In genomic region chr10:228366-228765, GRCh38 we compare ENCODE assay signal across 13 cellular contexts.
"Had no signal": no experiment of that assay in that cellular context is flagged by ENCODE, and none has a peak within 500 bp of the region (broad histone marks: within the 10 kb centered on the region; RNA-seq: fewer than 3 reads in every experiment).

No MANE protein-coding gene starts in this region.

- H3K27ac ChIP-seq: ascending aorta, lower lobe of right lung, spleen, thyroid gland had no signal

- H3K9me3 Mint-ChIP-seq: activated CD4-positive, alpha-beta memory T cell treated with anti-CD3 and anti-CD28 coated beads, Interleukin-2, amount 10 ng/mL, durations not matched to agents 7 days and 5 days; dendritic cell treated with granulocyte-macrophage colony-stimulating factor and Interleukin-4, amounts not matched to agents 40 ng/mL and 50 ng/mL, for 4 days; nephron progenitor cell had no signal

- H3K4me1 ChIP-seq: ascending aorta, spleen had no signal

- H3K27me3 Mint-ChIP-seq: activated CD4-positive, alpha-beta memory T cell treated with anti-CD3 and anti-CD28 coated beads, Interleukin-2, amount 10 ng/mL, durations not matched to agents 7 days and 5 days; dendritic cell treated with granulocyte-macrophage colony-stimulating factor and Interleukin-4, amounts not matched to agents 40 ng/mL and 50 ng/mL, for 4 days had no signal

- H3K27me3 ChIP-seq: ascending aorta, spleen, thyroid gland had no signal

- H3K4me1 Mint-ChIP-seq: nephron progenitor cell had no signal

- H3K36me3 ChIP-seq: ascending aorta, lower lobe of right lung, thyroid gland had no signal

- ATAC-seq: left cardiac atrium, lower lobe of right lung had no signal

- DNase-seq: activated CD4-positive, alpha-beta memory T cell treated with anti-CD3 and anti-CD28 coated beads, Interleukin-2, amount 10 ng/mL, durations not matched to agents 7 days and 5 days; activated CD4-positive, alpha-beta T cell treated with anti-CD3 and anti-CD28 coated beads for 48 hours; activated gamma-delta T cell treated with Interleukin-2 at 50 U/mL for 16 hours; effector CD8-positive, alpha-beta T cell; left cardiac atrium; lower lobe of right lung; nephron progenitor cell; retina; spleen; stimulated activated naive CD4-positive, alpha-beta T cell treated with Interleukin-2 at 50 U/mL for 16 hours; thyroid gland had no signal

- H3K4me3 Mint-ChIP-seq: activated CD4-positive, alpha-beta memory T cell treated with anti-CD3 and anti-CD28 coated beads, Interleukin-2, amount 10 ng/mL, durations not matched to agents 7 days and 5 days; dendritic cell treated with granulocyte-macrophage colony-stimulating factor and Interleukin-4, amounts not matched to agents 40 ng/mL and 50 ng/mL, for 4 days; nephron progenitor cell had no signal

- H3K4me3 ChIP-seq: ascending aorta, lower lobe of right lung, spleen, thyroid gland had no signal

- H3K27ac Mint-ChIP-seq: activated CD4-positive, alpha-beta memory T cell treated with anti-CD3 and anti-CD28 coated beads, Interleukin-2, amount 10 ng/mL, durations not matched to agents 7 days and 5 days; dendritic cell treated with granulocyte-macrophage colony-stimulating factor and Interleukin-4, amounts not matched to agents 40 ng/mL and 50 ng/mL, for 4 days; nephron progenitor cell had no signal

- H3K9me3 ChIP-seq: ascending aorta, lower lobe of right lung, spleen, thyroid gland had no signal
